ENCODE assay signal across 18 cellular contexts in genomic region chr3:46847744-46848143, GRCh38. TPM values are rescaled to one million over a fixed set of nuclear protein-coding genes. Genes with fewer than 3 reads are reported as not detected.
DNase-seq lines count a peak whose midpoint lies in the region; ATAC-seq, FAIRE-seq and TF ChIP-seq lines count a peak whose summit lies in the region.
"Had no signal": no experiment of that assay in that cellular context is flagged by ENCODE, and none has a peak within 500 bp of the region (broad histone marks: within the 10 kb centered on the region; RNA-seq: fewer than 3 reads in every experiment).

No MANE protein-coding gene starts in this region.

- H3K27me3 ChIP-seq in cardiac muscle cell = no peaks in the 10 kb centered on the region
- H3K27me3 ChIP-seq in right cardiac atrium (ENCODE audit: control insufficient read depth, insufficient read depth) = no peaks in the 10 kb centered on the region
- H3K27me3 ChIP-seq in GM23338 (ENCODE audit: insufficient read depth) = peaks cover 14% of the 10 kb centered on the region; the same call in 1 of the 2 replicates
- H3K27me3 ChIP-seq in endothelial cell of umbilical vein (ENCODE audit: control insufficient read depth in 2 of 2, insufficient read depth in 2 of 2, low read length in 2 of 2) = peaks cover 2% of the 10 kb centered on the region in 2 experiments
- H3K27me3 ChIP-seq: Peyer's patch had no signal

- H3K4me3 ChIP-seq in cardiac muscle cell (no peak overlapping the region), right cardiac atrium (ENCODE audit: low read length) (no peak overlapping the region), GM23338 (no peak overlapping the region), endothelial cell of umbilical vein (replicated peaks in 1 of 3; ENCODE audit: insufficient read depth in 1 of 3, low read depth in 1 of 3, low read length in 3 of 3) (no peak overlapping the region)
- H3K4me3 ChIP-seq: A549, GM12878, K562, Peyer's patch had no signal

- WGBS in right cardiac atrium = 92% methylated on average over 5 of the region's 5 CpGs

- H3K4me1 Mint-ChIP-seq in GM23338 (peaks cover 13% of the 10 kb centered on the region; the same call in 2 of the 3 replicates), glutamatergic neuron (ENCODE audit: low read depth, unreplicated experiment) (no peaks in the 10 kb centered on the region)

- H3K36me3 ChIP-seq in cardiac muscle cell (peaks cover 14% of the 10 kb centered on the region), GM23338 (ENCODE audit: insufficient read depth) (no peaks in the 10 kb centered on the region), endothelial cell of umbilical vein (ENCODE audit: control insufficient read depth in 2 of 2, extremely low read depth in 1 of 2, insufficient read depth in 2 of 2, low read length in 2 of 2) (no peaks in the 10 kb centered on the region)
- H3K36me3 ChIP-seq: Peyer's patch had no signal

- H3K4me3 Mint-ChIP-seq in GM23338 (no peak overlapping the region), glutamatergic neuron (ENCODE audit: unreplicated experiment) (no peak overlapping the region)

- intact Hi-C loops in right cardiac atrium (cut with DNase I) (loop anchor here in 1 of 4 donors (5.0 kb wide), 1 partner anchor 45 kb away; no protein-coding TSS in a partner anchor), endothelial cell of umbilical vein (cut with micrococcal nuclease) (loop anchor here (1.0 kb wide), 3 partner anchors 45 to 142 kb away; no protein-coding TSS in a partner anchor)

- H4K20me1 ChIP-seq in GM23338 (replicated peaks; ENCODE audit: insufficient read depth) = no peaks in the 10 kb centered on the region
- H4K20me1 ChIP-seq in endothelial cell of umbilical vein (replicated peaks; ENCODE audit: control insufficient read depth, extremely low read depth, insufficient read depth, low read length) = no peaks in the 10 kb centered on the region

- BruUV-seq in endothelial cell of umbilical vein (replicated peaks; lab: Mats Ljungman, UMichigan) = TSS peak; percentile 79

- H3K27ac ChIP-seq in cardiac muscle cell (peak overlapping the region; percentile 66), right cardiac atrium (ENCODE audit: low read length) (no peak overlapping the region), GM23338 (ENCODE audit: low read depth) (no peak overlapping the region), endothelial cell of umbilical vein (ENCODE audit: insufficient read depth, low read depth, low read length) (no peak overlapping the region)
- H3K27ac ChIP-seq: A549, Peyer's patch had no signal

- TF ChIP-seq POLR2A in endothelial cell of umbilical vein (IDR thresholded peaks at IDR 0.05; ENCODE audit: low read depth, low read length) = no peak

- H3K27me3 Mint-ChIP-seq in GM23338 (ENCODE audit: insufficient read depth, low read depth, poor library complexity) = peaks cover 12% of the 10 kb centered on the region
- peaks cover 2% of the 10 kb centered on the region for H3K27me3 Mint-ChIP-seq in glutamatergic neuron (ENCODE audit: unreplicated experiment)
- H3K27me3 Mint-ChIP-seq: CD4-positive, alpha-beta memory T cell had no signal

- H3K9me3 ChIP-seq in cardiac muscle cell (ENCODE audit: low read depth) (no peaks in the 10 kb centered on the region), right cardiac atrium (ENCODE audit: control insufficient read depth, low read length) (no peaks in the 10 kb centered on the region), endothelial cell of umbilical vein (replicated peaks; ENCODE audit: control insufficient read depth, insufficient read depth, low read length) (no peaks in the 10 kb centered on the region)
- H3K9me3 ChIP-seq: A549, Peyer's patch had no signal

- H3F3A ChIP-seq in GM23338 (replicated peaks; ENCODE audit: low read depth) = 0 out of 2 replicates have a peak, but pooled peaks cover 3% of the 10 kb centered on the region

- H3K9me3 Mint-ChIP-seq in GM23338 (no peaks in the 10 kb centered on the region; the same call in 2 of the 3 replicates), glutamatergic neuron (ENCODE audit: unreplicated experiment) (peaks cover 1% of the 10 kb centered on the region)

- H3K27ac Mint-ChIP-seq in GM23338 = no peak overlapping the region
- H3K27ac Mint-ChIP-seq in glutamatergic neuron (ENCODE audit: unreplicated experiment) = no peak overlapping the region

- CTCF ChIA-PET in endothelial cell of umbilical vein (lab: Charles Lee) = interaction anchor here (0.9 to 3.3 kb wide), 11 partner anchors 12 to 152 kb away, joined by 3 to 13 read pairs (median 4); partner anchors contain the start of gene MYL3

- TF ChIP-seq CTCF in cardiac muscle cell (IDR thresholded peaks at IDR 0.05; ENCODE audit: low read depth, low read length) (no peak), GM23338 (conservative IDR thresholded peaks at IDR 0.05; ENCODE audit: low read depth in 2 of 2) (no peak), endothelial cell of umbilical vein (IDR thresholded peaks at IDR 0.05; ENCODE audit: extremely low read depth in 1 of 2, insufficient read depth in 1 of 2, low read depth in 1 of 2, low read length in 2 of 2) (no peak), glutamatergic neuron (IDR thresholded peaks at IDR 0.05; ENCODE audit: partially characterized antibody, unreplicated experiment) (no peak)

- H2AFZ ChIP-seq in GM23338 = peak overlapping the region; percentile 56; the same call in 1 of the 2 replicates
- no peak overlapping the region for H2AFZ ChIP-seq in endothelial cell of umbilical vein (ENCODE audit: low read depth, low read length)

- no peak for FAIRE-seq in endothelial cell of umbilical vein (lab: Jason Lieb, UNC)
- FAIRE-seq: A549, GM12878 had no signal

- POLR2A ChIA-PET in endothelial cell of umbilical vein (lab: Charles Lee) = no interaction called here

- H3K4me2 ChIP-seq in GM23338 (no peak overlapping the region), endothelial cell of umbilical vein (ENCODE audit: insufficient read depth, low read length) (no peak overlapping the region)
- H3K4me2 ChIP-seq: A549 had no signal

- no peak overlapping the region for H3K9ac ChIP-seq in endothelial cell of umbilical vein (replicated peaks; ENCODE audit: extremely low read depth, insufficient read depth, low read length)

- ATAC-seq in right cardiac atrium (no peak), GM23338 (no peak), GM18519 (IDR thresholded peaks at IDR 0.05; ENCODE audit: low FRiP score, unreplicated experiment) (no peak)
- ATAC-seq: GM12878 had no signal

- no peaks in the 10 kb centered on the region for H3K36me3 Mint-ChIP-seq in GM23338 (ENCODE audit: low read depth)
- H3K36me3 Mint-ChIP-seq in glutamatergic neuron (ENCODE audit: unreplicated experiment) = peaks cover 4% of the 10 kb centered on the region
- H3K36me3 Mint-ChIP-seq: CD4-positive, alpha-beta memory T cell had no signal

- dilution Hi-C loops in endothelial cell of umbilical vein (cut with MboI; ENCODE audit: extremely low pct_ligation_motif_present, low sequenced_read_pairs) = no loop called here

- DNase-seq in cardiac muscle cell (ENCODE audit: low read depth in 1 of 2, low spot score in 1 of 2) (no peak), right cardiac atrium (no peak), GM23338 (ENCODE audit: low spot score) (no peak), endothelial cell of umbilical vein (ENCODE audit: low read depth, low spot score) (no peak), glutamatergic neuron (no peak)
- DNase-seq in stimulated activated CD8-positive, alpha-beta memory T cell treated with anti-CD3 and anti-CD28 coated beads, Interleukin-4, amount 100 ng/mL, for 48 hours = peak; percentile 17
- DNase-seq: CD4-positive, alpha-beta memory T cell; NCI-H1092 treated with DMSO at 0.1 percent for 48 hours; NCI-H146; NCI-H2029 treated with DMSO at 0.1 percent for 48 hours; NCI-H2171 treated with DMSO at 0.1 percent for 48 hours; NK-92 treated with Interleukin-12 subunit alpha and Interleukin-12 subunit beta, amount 100 ng/mL, for 24 hours had no signal

- H3K4me1 ChIP-seq in cardiac muscle cell (ENCODE audit: low read depth) = peaks cover 11% of the 10 kb centered on the region
- no peaks in the 10 kb centered on the region for H3K4me1 ChIP-seq in right cardiac atrium (ENCODE audit: control insufficient read depth, insufficient read depth, low read length)
- peaks cover 4% of the 10 kb centered on the region for H3K4me1 ChIP-seq in GM23338 (ENCODE audit: insufficient read depth)
- peaks cover 14% of the 10 kb centered on the region for H3K4me1 ChIP-seq in endothelial cell of umbilical vein (ENCODE audit: control insufficient read depth, extremely low read depth, insufficient read depth, low read length)
- H3K4me1 ChIP-seq: A549 had no signal

- no peaks in the 10 kb centered on the region for H3K9me1 ChIP-seq in endothelial cell of umbilical vein (replicated peaks; ENCODE audit: control insufficient read depth, extremely low read depth, insufficient read depth, low read length)

- no peaks in the 10 kb centered on the region for H3K9me2 ChIP-seq in GM23338 (ENCODE audit: insufficient read depth)

- H3K79me2 ChIP-seq in GM23338 (replicated peaks; ENCODE audit: insufficient read depth) = no peaks in the 10 kb centered on the region
- no peaks in the 10 kb centered on the region for H3K79me2 ChIP-seq in endothelial cell of umbilical vein (ENCODE audit: control insufficient read depth, insufficient read depth, low read length)

RNA-seq across cellular contexts. Expression of gene MYL3, which starts 15.5 kb away (rescaled TPM):
- total RNA-seq in cardiac muscle cell (2,390 and 3,091 TPM in 2 replicates), right cardiac atrium (100 to 1,000 TPM in 3 of 4 donors, 10 to 100 TPM in 1; 42.7 to 442 (median 293) TPM), endothelial cell of umbilical vein (not detected in 2 replicates), glutamatergic neuron (ENCODE audit: unreplicated experiment) (not detected)
- polyA plus RNA-seq in cardiac muscle cell (2,590 and 3,027 TPM in 2 replicates), right cardiac atrium (1,012 TPM), GM23338 (2016; fragmentation: Nextera tagmentation; extraction: Ambion mirVana) (1.0 TPM in 1 of 2 replicates, not detected in the other), endothelial cell of umbilical vein (not detected in 2 replicates)
- not detected in 2 replicates for total RNA-seq in GM23338 (2014; rRNA removed; shearing (Covaris generic))
- not detected in 2 replicates for polyA plus RNA-seq in endothelial cell of umbilical vein (2011; cell fraction: cytosol; rRNA removed)
- polyA plus RNA-seq in endothelial cell of umbilical vein (2011; cell fraction: nucleus; rRNA removed) = not detected in 2 replicates
- not detected in 2 replicates for polyA plus RNA-seq in endothelial cell of umbilical vein (2012)
- not detected in 2 replicates for polyA minus RNA-seq in endothelial cell of umbilical vein
- not detected for polyA minus RNA-seq in endothelial cell of umbilical vein (2011; cell fraction: cytosol; rRNA and poly(A)+ RNA removed)
- polyA minus RNA-seq in endothelial cell of umbilical vein (2011; cell fraction: nucleus; rRNA and poly(A)+ RNA removed) = not detected in 2 replicates
- total RNA-seq: CD4-positive, alpha-beta memory T cell; GM12878; H1 had no signal
- polyA plus RNA-seq: CD4-positive, alpha-beta memory T cell had no signal

RNA-seq across cellular contexts. Expression of gene PTH1R, which starts 29.8 kb away (rescaled TPM):
- total RNA-seq in cardiac muscle cell = 101 and 121 TPM in 2 replicates
- 112 and 164 TPM in 2 replicates for polyA plus RNA-seq in cardiac muscle cell
- total RNA-seq in right cardiac atrium = 10 to 100 TPM in 3 of 4 donors, 1 to 10 TPM in 1; 9.3 to 15.6 (median 12.6) TPM
- polyA plus RNA-seq in right cardiac atrium = 18.5 TPM
- 1.3 and 5.7 TPM in 2 replicates for total RNA-seq in GM23338 (2014; rRNA removed; shearing (Covaris generic))
- polyA plus RNA-seq in GM23338 (2016; fragmentation: Nextera tagmentation; extraction: Ambion mirVana) = 1.1 and 1.9 TPM in 2 replicates
- 0.46 and 0.65 TPM in 2 replicates for total RNA-seq in endothelial cell of umbilical vein
- polyA plus RNA-seq in endothelial cell of umbilical vein = 0.08 TPM in 1 of 2 replicates, not detected in the other
- 0.14 and 0.25 TPM in 2 replicates for polyA plus RNA-seq in endothelial cell of umbilical vein (2011; cell fraction: cytosol; rRNA removed)
- 0.15 and 0.30 TPM in 2 replicates for polyA plus RNA-seq in endothelial cell of umbilical vein (2011; cell fraction: nucleus; rRNA removed)
- polyA plus RNA-seq in endothelial cell of umbilical vein (2012) = 0.17 TPM in 1 of 2 replicates, not detected in the other
- not detected in 2 replicates for polyA minus RNA-seq in endothelial cell of umbilical vein
- not detected for polyA minus RNA-seq in endothelial cell of umbilical vein (2011; cell fraction: cytosol; rRNA and poly(A)+ RNA removed)
- polyA minus RNA-seq in endothelial cell of umbilical vein (2011; cell fraction: nucleus; rRNA and poly(A)+ RNA removed) = not detected in 2 replicates
- 0.29 TPM for total RNA-seq in glutamatergic neuron (ENCODE audit: unreplicated experiment)
- total RNA-seq: CD4-positive, alpha-beta memory T cell; GM12878; K562 had no signal
- polyA plus RNA-seq: CD4-positive, alpha-beta memory T cell; GM12878; K562 had no signal

Comparison
In these comparisons a context has a peak if more than half of its experiments do, and no peak if none do; other contexts are left out.
1. RNA of gene MYL3, which starts 15.5 kb away (total RNA-seq): 2,390 to 3,091 TPM in cardiac muscle cell and 42.7 to 442 TPM in right cardiac atrium; not detected in GM23338, not detected in endothelial cell of umbilical vein and not detected in glutamatergic neuron (single experiment); every median in the first group is over 10 times any median in the second.